Comparison of ENCODE assay signal across 3 cellular contexts in the genomic region with DNA sequence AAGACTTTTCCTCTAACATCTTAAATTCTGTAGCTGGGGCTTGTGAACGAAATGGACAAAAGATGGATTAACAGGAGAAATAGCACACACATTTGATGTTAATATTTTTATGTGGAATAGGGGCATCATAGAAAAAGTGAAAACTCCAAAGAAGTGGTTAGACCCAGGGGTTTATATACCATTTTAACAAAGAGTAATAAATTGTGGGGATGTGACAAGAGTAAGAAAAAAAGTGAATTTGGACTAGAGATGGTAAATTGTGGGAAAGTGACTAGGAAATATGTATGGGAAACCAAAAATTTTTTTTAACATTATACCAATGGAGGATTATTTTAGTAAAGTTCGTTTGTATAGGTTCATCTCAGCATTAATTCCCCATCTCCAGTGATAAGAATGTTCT.
"Had no signal": no experiment of that assay in that cellular context is flagged by ENCODE, and none has a peak within 500 bp of the region (broad histone marks: within the 10 kb centered on the region; RNA-seq: fewer than 3 reads in every experiment).

No MANE protein-coding gene starts in this region.

- H3K4me3 ChIP-seq: GM12878 had no signal

- DNase-seq: GDM1, GF-D8 had no signal
